ENCODE assay signal across 11 cellular contexts in the genomic region with DNA sequence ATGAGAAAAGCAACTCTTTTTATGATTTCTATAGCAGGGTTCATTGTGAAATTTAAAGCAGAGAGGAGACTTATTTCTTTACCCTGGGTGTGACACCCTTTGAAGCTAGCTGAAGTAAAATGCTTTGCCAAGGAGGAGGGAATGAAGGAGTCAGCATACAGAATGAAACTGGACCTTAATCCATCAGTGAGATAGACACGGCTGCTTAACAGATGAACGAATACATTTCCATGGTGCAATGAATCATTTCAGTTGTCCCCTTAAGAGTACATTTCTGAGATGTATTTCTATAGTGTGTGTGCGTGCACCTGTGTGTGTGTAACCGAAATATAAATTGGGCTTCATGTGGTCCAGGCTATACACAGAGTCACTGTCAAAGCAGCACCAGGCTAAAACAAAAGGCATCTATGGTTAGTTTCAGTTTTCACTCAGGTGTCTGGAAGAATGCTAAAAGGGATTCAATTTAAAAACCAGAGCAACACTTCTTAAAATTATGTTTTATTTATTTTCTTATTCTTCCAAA.
DNase-seq lines count a peak whose midpoint lies in the region; ATAC-seq, FAIRE-seq and TF ChIP-seq lines count a peak whose summit lies in the region.
"Had no signal": no experiment of that assay in that cellular context is flagged by ENCODE, and none has a peak within 500 bp of the region (broad histone marks: within the 10 kb centered on the region; RNA-seq: fewer than 3 reads in every experiment).

No MANE protein-coding gene starts in this region.

- intact Hi-C loops in sigmoid colon (cut with DNase I), result no loop called here

- peak; percentile 30 for ATAC-seq in GM18511 (IDR thresholded peaks at IDR 0.05; ENCODE audit: unreplicated experiment)
- no peak for ATAC-seq in HG03108 (IDR thresholded peaks at IDR 0.05; ENCODE audit: unreplicated experiment)

- H2AK5ac ChIP-seq in H1 (ENCODE audit: low read depth, low read length), result no peak overlapping the region

- no peak overlapping the region for H3K4me3 ChIP-seq in HL-60 (replicated peaks; ENCODE audit: insufficient read depth, low read length)
- H3K4me3 ChIP-seq in H1 (ENCODE audit: extremely low read depth in 1 of 4, insufficient read depth in 2 of 4, low read depth in 3 of 4, low read length in 4 of 4), result no peak overlapping the region
- no peak overlapping the region for H3K4me3 ChIP-seq in sigmoid colon

- no peak overlapping the region for H2BK12ac ChIP-seq in H1 (ENCODE audit: low read depth, low read length)

- no peak overlapping the region for H2BK20ac ChIP-seq in H1 (ENCODE audit: low read length)

- no peaks in the 10 kb centered on the region for H4K20me1 ChIP-seq in H1 (replicated peaks in 1 of 2; ENCODE audit: control insufficient read depth in 1 of 2, insufficient read depth in 2 of 2, low read length in 2 of 2)

- no peak for FAIRE-seq in H1 (lab: Jason Lieb, UNC)

- H4K5ac ChIP-seq in H1 (ENCODE audit: insufficient read length, low read depth, low read length), result no peak overlapping the region

- CTCF ChIA-PET in H1 (lab: Charles Lee; ENCODE audit: partially characterized antibody), result interaction anchor here (1.3 to 2.9 kb wide), 4 partner anchors 23 to 109 kb away, joined by 3 to 9 read pairs (median 4); no protein-coding TSS in a partner anchor

- H3K36me3 ChIP-seq in H1 (ENCODE audit: control insufficient read depth in 2 of 4, insufficient read depth in 4 of 4, low read length in 3 of 4), result no peaks in the 10 kb centered on the region
- no peaks in the 10 kb centered on the region for H3K36me3 ChIP-seq in sigmoid colon

- H3K14ac ChIP-seq in H1 (ENCODE audit: insufficient read length), result no peak overlapping the region

- H3K9me3 ChIP-seq in H1 (ENCODE audit: insufficient read depth in 2 of 2, low read depth in 1 of 2, low read length in 1 of 2) (no peaks in the 10 kb centered on the region), sigmoid colon (no peaks in the 10 kb centered on the region)

- H3K23ac ChIP-seq in H1 (ENCODE audit: insufficient read length), result no peak overlapping the region

- H3K79me1 ChIP-seq in H1 (ENCODE audit: low read depth, low read length), result no peaks in the 10 kb centered on the region

- no peak overlapping the region for H3K4ac ChIP-seq in H1 (replicated peaks; ENCODE audit: insufficient read length, low read depth, low read length)

- no peak overlapping the region for H3K4me2 ChIP-seq in H1 (ENCODE audit: insufficient read depth in 1 of 2, low read depth in 2 of 2, low read length in 2 of 2)

- no peak for TF ChIP-seq POLR2A in H1 (IDR thresholded peaks at IDR 0.05; ENCODE audit: control extremely low read depth in 1 of 2, low read depth in 2 of 2, low read length in 2 of 2)
- TF ChIP-seq POLR2A in sigmoid colon (IDR thresholded peaks at IDR 0.05), result no peak

- TF ChIP-seq CTCF in HL-60 (IDR thresholded peaks at IDR 0.05; ENCODE audit: insufficient read depth, low read length) (no peak), H1 (IDR thresholded peaks at IDR 0.05; ENCODE audit: control extremely low read depth in 1 of 3, insufficient read depth in 1 of 3, low read depth in 1 of 3, low read length in 3 of 3) (no peak), sigmoid colon (IDR thresholded peaks at IDR 0.05) (no peak)

- H2AFZ ChIP-seq in H1 (ENCODE audit: low read length), result 0 out of 2 replicates have a peak overlapping the region, but pooled peaks have one; percentile 85

- H2BK15ac ChIP-seq in H1 (ENCODE audit: low read length), result no peak overlapping the region

- H3K27ac ChIP-seq in HL-60 (replicated peaks), result peak overlapping the region; percentile 71
- no peak overlapping the region for H3K27ac ChIP-seq in H1 (ENCODE audit: low read depth, low read length)
- peak overlapping the region; percentile 22 to 69 (median 44) for H3K27ac ChIP-seq in sigmoid colon

- POLR2A ChIA-PET in H1 (lab: Charles Lee; ENCODE audit: partially characterized antibody), result no interaction called here

- no peak overlapping the region for H2BK5ac ChIP-seq in H1 (ENCODE audit: low read depth, low read length)

- H3K18ac ChIP-seq in H1 (ENCODE audit: extremely low read depth, low read length), result no peak overlapping the region

- no peak overlapping the region for H2BK120ac ChIP-seq in H1 (replicated peaks; ENCODE audit: low read depth, low read length)

- H3K56ac ChIP-seq in H1 (replicated peaks; ENCODE audit: insufficient read length, low read depth, low read length), result no peak overlapping the region

- no peak for TF ChIP-seq RAD21 in H1 (IDR thresholded peaks at IDR 0.05 in 1 of 2, conservative IDR thresholded peaks at IDR 0.05 in 1 of 2; ENCODE audit: low read depth in 2 of 2, low read length in 2 of 2)

- H4K8ac ChIP-seq in H1 (ENCODE audit: extremely low read depth, insufficient read depth, low read length), result no peak overlapping the region

- no peak overlapping the region for H4K91ac ChIP-seq in H1 (replicated peaks; ENCODE audit: insufficient read length, low read length)

- H3K9ac ChIP-seq in H1 (replicated peaks in 1 of 4; ENCODE audit: extremely low read depth in 1 of 4, low read depth in 3 of 4, low read length in 3 of 4), result no peak overlapping the region

- H3K23me2 ChIP-seq in H1 (ENCODE audit: low read depth, low read length), result no peaks in the 10 kb centered on the region

- no peaks in the 10 kb centered on the region for H3K79me2 ChIP-seq in H1 (ENCODE audit: control insufficient read depth in 1 of 2, insufficient read depth in 2 of 2, low read length in 2 of 2)

- WGBS in H1 (ENCODE audit: extremely low coverage in 1 of 2, insufficient coverage in 1 of 2, insufficient read length in 1 of 2, insufficient replicate concordance in 2 of 2, low coverage in 1 of 2, low lambda C conversion rate in 2 of 2, missing lambda C conversion rate in 1 of 2), 2 experiments, result 96% methylated on average over 4 of the region's 4 CpGs; no CpG with 5 or more reads in 1 of the 2 experiments
- WGBS in sigmoid colon, 2 donors, result 66 to 68% methylated on average over 4 of the region's 4 CpGs

- TF ChIP-seq EP300 in H1 (IDR thresholded peaks at IDR 0.05; ENCODE audit: borderline replicate concordance in 1 of 2, low read depth in 2 of 2, low read length in 2 of 2) (no peak), sigmoid colon (IDR thresholded peaks at IDR 0.05) (no peak)

- no peaks in the 10 kb centered on the region for H3K27me3 ChIP-seq in HL-60 (ENCODE audit: insufficient read depth, poor library complexity, severe bottlenecking)
- H3K27me3 ChIP-seq in H1 (replicated peaks in 1 of 4; ENCODE audit: control insufficient read depth in 3 of 4, extremely low read depth in 1 of 4, insufficient read depth in 3 of 4, low read length in 3 of 4), result no peaks in the 10 kb centered on the region
- H3K27me3 ChIP-seq in sigmoid colon, result peaks cover 0 to under 1% (median 0%) of the 10 kb centered on the region in 3 donors

- H3K4me1 ChIP-seq in H1 (replicated peaks in 1 of 4; ENCODE audit: control insufficient read depth in 3 of 4, insufficient read depth in 4 of 4, low read length in 3 of 4) (peaks cover 2 to 7% (median 4%) of the 10 kb centered on the region in 4 experiments; a peak in 4 of 7 replicates), sigmoid colon (peaks cover 0 to 38% (median 28%) of the 10 kb centered on the region in 4 donors)

- DNase-seq in HL-60 (ENCODE audit: low read depth in 1 of 2, low spot score in 1 of 2) (no peak), H1 (ENCODE audit: low read depth in 1 of 2, low spot score in 2 of 2) (no peak), sigmoid colon (no peak), foreskin melanocyte (no peak), UCSD-AML1 (lab: John Stamatoyannopoulos, UW; ENCODE audit: unreplicated experiment) (no peak), DMS153 treated with DMSO at 0.1 percent for 48 hours (lab: John Stamatoyannopoulos, UW; ENCODE audit: unreplicated experiment) (no peak)
- DNase-seq: activated T-cell treated with anti-CD3 and anti-CD28 coated beads, Interleukin-2, amount 50 U/mL, for 72 hours; stimulated activated CD4-positive, alpha-beta T cell treated with anti-CD3 and anti-CD28 coated beads, Interleukin-2, amount 100 ng/mL, for 24 hours; stimulated activated naive CD4-positive, alpha-beta T cell had no signal

TF ChIP-seq in H1, 55 proteins besides CTCF, POLR2A, EP300 and RAD21 (continues in another document):
- no peak for TF ChIP-seq CHD1 (IDR thresholded peaks at IDR 0.05; ENCODE audit: low read depth, low read length)
- TF ChIP-seq SRF (IDR thresholded peaks at IDR 0.05; ENCODE audit: low read depth, low read length), result no peak
- no peak for TF ChIP-seq KDM5A (IDR thresholded peaks at IDR 0.05; ENCODE audit: low read length)
- no peak for TF ChIP-seq ATF3 (IDR thresholded peaks at IDR 0.05; ENCODE audit: insufficient read depth, low read depth, low read length)
- TF ChIP-seq, protein P1, sequence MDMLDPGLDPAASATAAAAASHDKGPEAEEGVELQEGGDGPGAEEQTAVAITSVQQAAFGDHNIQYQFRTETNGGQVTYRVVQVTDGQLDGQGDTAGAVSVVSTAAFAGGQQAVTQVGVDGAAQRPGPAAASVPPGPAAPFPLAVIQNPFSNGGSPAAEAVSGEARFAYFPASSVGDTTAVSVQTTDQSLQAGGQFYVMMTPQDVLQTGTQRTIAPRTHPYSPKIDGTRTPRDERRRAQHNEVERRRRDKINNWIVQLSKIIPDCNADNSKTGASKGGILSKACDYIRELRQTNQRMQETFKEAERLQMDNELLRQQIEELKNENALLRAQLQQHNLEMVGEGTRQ (IDR thresholded peaks at IDR 0.05; ENCODE audit: low read length), result no peak
- no peak for TF ChIP-seq GTF2F1 (IDR thresholded peaks at IDR 0.05; ENCODE audit: borderline replicate concordance, low read depth, low read length)
- TF ChIP-seq EZH2 (IDR thresholded peaks at IDR 0.05; ENCODE audit: low read depth, low read length, severe bottlenecking), result no peak
- no peak for TF ChIP-seq ATF2 (IDR thresholded peaks at IDR 0.05; ENCODE audit: low read length)
- TF ChIP-seq TAF7 (optimal IDR thresholded peaks at IDR 0.05; ENCODE audit: borderline replicate concordance, low read depth, low read length), result no peak
- no peak for TF ChIP-seq RNF2 (IDR thresholded peaks at IDR 0.05; ENCODE audit: borderline replicate concordance, low read depth, low read length, missing control alignments, poor library complexity, severe bottlenecking)
